In genomic region chr1:104380003-104380402, GRCh38 we compare ENCODE assay signal across 24 cellular contexts.
"Had no signal": no experiment of that assay in that cellular context is flagged by ENCODE, and none has a peak within 500 bp of the region (broad histone marks: within the 10 kb centered on the region; RNA-seq: fewer than 3 reads in every experiment).

No MANE protein-coding gene starts in this region.

- DNase-seq: activated CD4-positive, alpha-beta T cell treated with anti-CD3 and anti-CD28 coated beads for 4 hours; activated CD4-positive, alpha-beta T cell treated with anti-CD3 and anti-CD28 coated beads, Interleukin-2, amount 50 U/mL, for 48 hours; activated CD4-positive, CD25-positive, alpha-beta regulatory T cell; activated CD8-positive, alpha-beta memory T cell treated with anti-CD3 and anti-CD28 coated beads, Interleukin-2, amount 50 U/mL, for 48 hours; activated naive CD4-positive, alpha-beta T cell; activated T-cell treated with anti-CD3 and anti-CD28 coated beads, Interleukin-2, amount 50 U/mL, for 4 hours; adrenal gland; effector memory CD4-positive, alpha-beta T cell; hippocampal formation; left ventricle myocardium superior; nephron progenitor cell; right lobe of liver; stimulated activated CD4-positive, alpha-beta T cell treated with anti-CD3 and anti-CD28 coated beads, Interleukin-1b, Interleukin-23, amount 100 ng/mL, for 48 hours; substantia nigra; thyroid gland; upper lobe of right lung had no signal

- FAIRE-seq: astrocyte, colon had no signal

- H3K27me3 ChIP-seq: adrenal gland, foreskin keratinocyte, right lobe of liver, thyroid gland, upper lobe of right lung had no signal

- H3K27me3 Mint-ChIP-seq: activated naive CD8-positive, alpha-beta T cell; central memory CD8-positive, alpha-beta T cell; stimulated activated naive CD8-positive, alpha-beta T cell treated with anti-CD3 and anti-CD28 coated beads, Interleukin-15, Interleukin-2, amounts not matched to agents 100 ng/mL and 50 ng/mL, for 24 hours had no signal

- H3K27ac ChIP-seq: adrenal gland, foreskin keratinocyte, right lobe of liver, skin epidermis, thyroid gland, upper lobe of right lung had no signal

- H3K36me3 ChIP-seq: adrenal gland, right lobe of liver, thyroid gland, upper lobe of right lung had no signal

- H3K4me1 ChIP-seq: adrenal gland, foreskin keratinocyte, right lobe of liver, thyroid gland, upper lobe of right lung had no signal

- H3K27ac Mint-ChIP-seq: activated naive CD8-positive, alpha-beta T cell; activated T-helper 2 cell treated with anti-CD3 and anti-CD28 coated beads, Interferon-gamma antibody, Interleukin-2, Interleukin-4, amounts not matched to agents 10 μg/mL and 5 μg/mL and 100 μg/mL, durations not matched to agents 14 hours and 24 hours and 36 hours; nephron progenitor cell; stimulated activated naive CD8-positive, alpha-beta T cell treated with anti-CD3 and anti-CD28 coated beads, Interleukin-15, Interleukin-2, amounts not matched to agents 100 ng/mL and 50 ng/mL, for 24 hours had no signal

- H3K36me3 Mint-ChIP-seq: activated naive CD8-positive, alpha-beta T cell had no signal

- H3K4me3 ChIP-seq: adrenal gland, right lobe of liver, skin epidermis, thyroid gland, upper lobe of right lung had no signal

- H3K4me3 Mint-ChIP-seq: activated naive CD8-positive, alpha-beta T cell; activated T-cell treated with anti-CD3 and anti-CD28 coated beads, Interleukin-2, amount 50 U/mL, for 4 hours; central memory CD8-positive, alpha-beta T cell; nephron progenitor cell; stimulated activated naive CD8-positive, alpha-beta T cell treated with anti-CD3 and anti-CD28 coated beads, Interleukin-15, Interleukin-2, amounts not matched to agents 100 ng/mL and 50 ng/mL, for 24 hours had no signal

- H3K9me3 ChIP-seq: adrenal gland, right lobe of liver, thyroid gland, upper lobe of right lung had no signal

- H3K4me1 Mint-ChIP-seq: central memory CD8-positive, alpha-beta T cell; nephron progenitor cell had no signal
